ENCODE assay signal across 11 cellular contexts in genomic region chr2:24280645-24281044, GRCh38.
"Had no signal": no experiment of that assay in that cellular context is flagged by ENCODE, and none has a peak within 500 bp of the region (broad histone marks: within the 10 kb centered on the region; RNA-seq: fewer than 3 reads in every experiment).

No MANE protein-coding gene starts in this region.

- H3K9ac ChIP-seq: GM23248 had no signal

- H3K27ac ChIP-seq: GM23248 had no signal

- H3K36me3 ChIP-seq: HAP-1 had no signal

- DNase-seq: GM23248, GOT3, H7, H9, HCEC 1CT, HFFc6 had no signal

- H3K9me3 ChIP-seq: HAP-1 had no signal

- H3K9me3 Mint-ChIP-seq: GM23338, H9, HFFc6 had no signal

- H3K4me3 Mint-ChIP-seq: GM23338, H9, HFFc6 had no signal

- FAIRE-seq: H1, H54 had no signal

- ATAC-seq: GM23338, HCT116 had no signal

- H3K4me2 ChIP-seq: GM23338 had no signal

- H3K27ac Mint-ChIP-seq: GM23338, H9, HFFc6 had no signal

- H3K4me1 ChIP-seq: HAP-1 had no signal

- H2AFZ ChIP-seq: GM23248, GM23338 had no signal

- H3K4me3 ChIP-seq: GM23248, GM23338, HAP-1 had no signal
